In genomic region chr2:227451655-227451992, GRCh38 we compare ENCODE assay signal across 15 cellular contexts. TPM values are rescaled to one million over a fixed set of nuclear protein-coding genes. Genes with fewer than 3 reads are reported as not detected.
A peak's percentile ranks its signal among the peaks of the same experiment; 100 is the strongest.
DNase-seq lines count a peak whose midpoint lies in the region; ATAC-seq, FAIRE-seq and TF ChIP-seq lines count a peak whose summit lies in the region.
"Had no signal": no experiment of that assay in that cellular context is flagged by ENCODE, and none has a peak within 500 bp of the region (broad histone marks: within the 10 kb centered on the region; RNA-seq: fewer than 3 reads in every experiment).

No MANE protein-coding gene starts in this region.

- POLR2A ChIA-PET in A549 (lab: Yijun Ruan, JAX), result no interaction called here

- FAIRE-seq in A549 (lab: Jason Lieb, UNC) (no peak), H54 (lab: Jason Lieb, UNC) (no peak)
- FAIRE-seq: GM19239 had no signal

- ATAC-seq in A549 (no peak; a peak in 1 of 6 replicates), left ventricle myocardium superior (peak; percentile 42), GM19455 (IDR thresholded peaks at IDR 0.05; ENCODE audit: unreplicated experiment) (no peak)

- no peaks in the 10 kb centered on the region for H3K27me3 ChIP-seq in HL-60 (ENCODE audit: insufficient read depth, poor library complexity, severe bottlenecking)
- no peaks in the 10 kb centered on the region for H3K27me3 ChIP-seq in sigmoid colon
- H3K27me3 ChIP-seq in tibial artery, result no peaks in the 10 kb centered on the region

- H3K27ac ChIP-seq in A549 (peak overlapping the region; percentile 95 to 96), HL-60 (replicated peaks) (peak overlapping the region; percentile 13; the same call in 1 of the 2 replicates), sigmoid colon (peak overlapping the region in 3 of 4 donors; percentile 12 to 19 (median 15)), tibial artery (no peak overlapping the region)

- DNase-seq in A549 (ENCODE audit: low read depth in 1 of 2, low spot score in 1 of 2) (no peak), HL-60 (ENCODE audit: low read depth in 1 of 2, low spot score in 1 of 2) (no peak), left ventricle myocardium superior (no peak), sigmoid colon (no peak), H54 (ENCODE audit: insufficient read length, low spot score) (no peak), tibial artery (no peak), cerebellum (ENCODE audit: low spot score) (no peak)
- DNase-seq: COR-L47, H9, IMR-90, NCI-H1105 treated with DMSO at 0.1 percent for 48 hours, NCI-H1694 treated with DMSO at 0.1 percent for 48 hours, NCI-H524 treated with DMSO at 0.1 percent for 48 hours had no signal

- TF ChIP-seq EP300 in A549 (IDR thresholded peaks at IDR 0.05) (no peak; a peak in 1 of 5 replicates), sigmoid colon (IDR thresholded peaks at IDR 0.05) (no peak)

- TF ChIP-seq CTCF in A549 (IDR thresholded peaks at IDR 0.05), result no peak
- no peak for TF ChIP-seq CTCF in HL-60 (IDR thresholded peaks at IDR 0.05; ENCODE audit: insufficient read depth, low read length)
- TF ChIP-seq CTCF in sigmoid colon (IDR thresholded peaks at IDR 0.05), result no peak
- TF ChIP-seq CTCF in tibial artery (IDR thresholded peaks at IDR 0.05), result no peak

- H3K4me1 ChIP-seq in A549 (peaks cover 83% of the 10 kb centered on the region), sigmoid colon (no peaks in the 10 kb centered on the region), tibial artery (no peaks in the 10 kb centered on the region)

- H3K4me2 ChIP-seq in A549, result peak overlapping the region; percentile 68

- intact Hi-C loops in left ventricle myocardium superior (cut with micrococcal nuclease), result no loop called here
- intact Hi-C loops in sigmoid colon (cut with DNase I), result no loop called here
- intact Hi-C loops in tibial artery (cut with DNase I; ENCODE audit: low total_unique reads), result no loop called here

- H3K4me3 ChIP-seq in A549 (no peak overlapping the region), HL-60 (replicated peaks; ENCODE audit: insufficient read depth, low read length) (no peak overlapping the region), sigmoid colon (no peak overlapping the region), tibial artery (no peak overlapping the region)

- TF ChIP-seq RAD21 in A549 (conservative IDR thresholded peaks at IDR 0.05 in 1 of 2, IDR thresholded peaks at IDR 0.05 in 1 of 2), result no peak

- TF ChIP-seq POLR2A in A549 (IDR thresholded peaks at IDR 0.05; ENCODE audit: low read length) (no peak), sigmoid colon (IDR thresholded peaks at IDR 0.05) (no peak), H54 (IDR thresholded peaks at IDR 0.05; ENCODE audit: low read depth, low read length) (no peak)

- H3K36me3 ChIP-seq in sigmoid colon (no peaks in the 10 kb centered on the region), tibial artery (no peaks in the 10 kb centered on the region)

- H3K9me3 ChIP-seq in A549 (no peaks in the 10 kb centered on the region), sigmoid colon (no peaks in the 10 kb centered on the region), tibial artery (no peaks in the 10 kb centered on the region)

- CTCF ChIA-PET in A549 (lab: Yijun Ruan, JAX), result no interaction called here

TF ChIP-seq in A549, 52 proteins besides CTCF, POLR2A, EP300 and RAD21:
- TF ChIP-seq HES2 (IDR thresholded peaks at IDR 0.05) (no peak), BCL3 (IDR thresholded peaks at IDR 0.05) (0 out of 3 replicates have a peak, but pooled peaks have one; percentile 4), JUN (IDR thresholded peaks at IDR 0.05) (peak in 1 of 2 experiments; percentile 17; a peak in 2 of 5 replicates)

RNA-seq across cellular contexts. Expression of gene AGFG1, which starts 20.3 kb away (rescaled TPM):
- 384 and 415 TPM in 2 replicates for polyA plus RNA-seq in A549 (2011; rRNA removed)
- 107 and 152 TPM in 2 replicates for polyA plus RNA-seq in A549 (2012; cell fraction: cytosol; rRNA removed)
- polyA plus RNA-seq in A549 (2012; cell fraction: nucleus; rRNA removed), result 116 and 183 TPM in 2 replicates
- polyA plus RNA-seq in A549 (2017; fragmentation: RNase III; extraction: RNeasy Plus Mini Kit Qiagen cat#74134 plus additional on column Dnase treatment), result 96.9 to 104 TPM (median 100 TPM) in 3 replicates
- 677 and 730 TPM in 2 replicates for polyA minus RNA-seq in A549 (2011; rRNA and poly(A)+ RNA removed)
- total RNA-seq in left ventricle myocardium superior, result 55.2 TPM
- total RNA-seq in sigmoid colon, result 10 to 100 TPM; 41.8 to 53.9 (median 44.1) TPM
- polyA plus RNA-seq in sigmoid colon, result 10 to 100 TPM; 36.0 to 49.5 (median 43.6) TPM
- 59.7 TPM for total RNA-seq in cerebellum

Comparison
In these comparisons a context has a peak if more than half of its experiments do, and no peak if none do; other contexts are left out.
1. H3K27ac ChIP-seq: peak in A549 (2 of 2), HL-60 (single experiment) and sigmoid colon (3 of 4); none in tibial artery (0 of 2).